8 cellular contexts compared by ENCODE assay signal in the genomic region with DNA sequence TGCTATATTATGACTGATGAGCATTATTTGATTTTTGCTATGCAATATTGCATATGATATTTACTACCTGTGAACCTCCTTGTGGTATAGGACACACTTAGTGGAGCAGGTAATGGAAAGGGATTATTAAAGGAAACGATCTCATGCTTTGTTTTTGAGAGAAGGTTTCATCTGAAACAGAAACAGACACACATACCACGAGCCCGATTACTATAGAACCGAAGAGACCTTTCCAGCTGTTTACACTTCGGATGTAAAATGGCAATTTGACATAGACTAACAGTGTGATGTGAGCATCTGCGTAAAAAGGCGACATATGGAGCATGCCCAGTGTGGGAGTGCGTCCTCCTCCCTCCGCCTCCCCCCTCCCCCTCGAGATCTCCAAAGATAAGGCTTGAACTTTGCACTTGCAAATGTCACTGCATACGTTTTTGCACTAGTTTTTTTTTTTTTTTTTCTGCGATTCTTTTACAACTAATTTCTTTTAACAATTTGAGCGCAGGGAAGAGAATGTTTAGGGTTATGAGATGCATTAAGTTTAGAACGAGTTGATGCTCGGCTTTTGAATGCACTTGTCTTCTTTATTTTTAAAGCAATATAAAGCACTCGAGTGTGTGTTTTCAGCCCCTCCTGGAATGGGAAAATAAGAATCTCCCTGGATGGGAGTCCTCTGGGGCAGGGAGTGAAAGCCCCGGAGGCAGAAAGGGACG.
DNase-seq lines count a peak whose midpoint lies in the region; ATAC-seq and TF ChIP-seq lines count a peak whose summit lies in the region.

No MANE protein-coding gene starts in this region.

- DNase-seq in activated naive CD4-positive, alpha-beta T cell treated with Interleukin-2 at 50 U/mL for 16 hours, result no peak
- DNase-seq in activated T-cell treated with anti-CD3 and anti-CD28 coated beads, Interleukin-2, amount 50 U/mL, for 4 hours, result no peak
- DNase-seq in kidney epithelial cell (ENCODE audit: low read depth) (no peak), activated gamma-delta T cell (lab: John Stamatoyannopoulos, UW) (no peak), NCI-H2196 treated with DMSO at 0.1 percent for 48 hours (lab: John Stamatoyannopoulos, UW; ENCODE audit: unreplicated experiment) (no peak), NCI-H345 treated with DMSO at 0.1 percent for 48 hours (lab: John Stamatoyannopoulos, UW; ENCODE audit: unreplicated experiment) (no peak)

- no peaks in the 10 kb centered on the region for H3K36me3 ChIP-seq in kidney epithelial cell (ENCODE audit: control insufficient read depth, insufficient read depth, low read length)

- H3K4me3 ChIP-seq in kidney epithelial cell (ENCODE audit: low read depth, low read length), result peak overlapping the region; percentile 32

- TF ChIP-seq CTCF in kidney epithelial cell (IDR thresholded peaks at IDR 0.05; ENCODE audit: insufficient read depth, low read length, poor library complexity, severe bottlenecking), result no peak

- peaks cover 5% of the 10 kb centered on the region for H3K27me3 Mint-ChIP-seq in activated naive CD4-positive, alpha-beta T cell treated with anti-CD3 and anti-CD28 coated beads, Interleukin-2, amount 50 U/mL, for 24 hours
- no peaks in the 10 kb centered on the region for H3K27me3 Mint-ChIP-seq in activated T-cell treated with anti-CD3 and anti-CD28 coated beads, Interleukin-2, amount 50 U/mL, for 4 hours (ENCODE audit: low read depth)

- H3K36me3 Mint-ChIP-seq in activated naive CD4-positive, alpha-beta T cell treated with anti-CD3 and anti-CD28 coated beads, Interleukin-2, amount 50 U/mL, for 24 hours, result no peaks in the 10 kb centered on the region
- H3K36me3 Mint-ChIP-seq in activated T-cell treated with anti-CD3 and anti-CD28 coated beads, Interleukin-2, amount 50 U/mL, for 4 hours (ENCODE audit: insufficient read depth), result no peaks in the 10 kb centered on the region

- peaks cover 2% of the 10 kb centered on the region for H3K27me3 ChIP-seq in kidney epithelial cell (ENCODE audit: control insufficient read depth, insufficient read depth, low read length)

- no peaks in the 10 kb centered on the region for H3K9me3 Mint-ChIP-seq in activated naive CD4-positive, alpha-beta T cell treated with anti-CD3 and anti-CD28 coated beads, Interleukin-2, amount 50 U/mL, for 24 hours
- no peaks in the 10 kb centered on the region for H3K9me3 Mint-ChIP-seq in activated T-cell treated with anti-CD3 and anti-CD28 coated beads, Interleukin-2, amount 50 U/mL, for 4 hours

- ATAC-seq in HG03354 (IDR thresholded peaks at IDR 0.05; ENCODE audit: poor library complexity, severe bottlenecking, unreplicated experiment), result peak; percentile 80
- no peak for ATAC-seq in activated T-cell treated with anti-CD3 and anti-CD28 coated beads, Interleukin-2, amount 50 U/mL, for 4 hours

- peaks cover 7% of the 10 kb centered on the region for H3K4me1 Mint-ChIP-seq in activated naive CD4-positive, alpha-beta T cell treated with anti-CD3 and anti-CD28 coated beads, Interleukin-2, amount 50 U/mL, for 24 hours
- peaks cover 8% of the 10 kb centered on the region for H3K4me1 Mint-ChIP-seq in activated T-cell treated with anti-CD3 and anti-CD28 coated beads, Interleukin-2, amount 50 U/mL, for 4 hours (ENCODE audit: low read depth)

- peak overlapping the region; percentile 53 for H3K4me3 Mint-ChIP-seq in activated naive CD4-positive, alpha-beta T cell treated with anti-CD3 and anti-CD28 coated beads, Interleukin-2, amount 50 U/mL, for 24 hours
- H3K4me3 Mint-ChIP-seq in activated T-cell treated with anti-CD3 and anti-CD28 coated beads, Interleukin-2, amount 50 U/mL, for 4 hours, result peak overlapping the region; percentile 52

- no peak overlapping the region for H3K27ac Mint-ChIP-seq in activated naive CD4-positive, alpha-beta T cell treated with anti-CD3 and anti-CD28 coated beads, Interleukin-2, amount 50 U/mL, for 24 hours
